9 cellular contexts compared by ENCODE assay signal in the genomic region with DNA sequence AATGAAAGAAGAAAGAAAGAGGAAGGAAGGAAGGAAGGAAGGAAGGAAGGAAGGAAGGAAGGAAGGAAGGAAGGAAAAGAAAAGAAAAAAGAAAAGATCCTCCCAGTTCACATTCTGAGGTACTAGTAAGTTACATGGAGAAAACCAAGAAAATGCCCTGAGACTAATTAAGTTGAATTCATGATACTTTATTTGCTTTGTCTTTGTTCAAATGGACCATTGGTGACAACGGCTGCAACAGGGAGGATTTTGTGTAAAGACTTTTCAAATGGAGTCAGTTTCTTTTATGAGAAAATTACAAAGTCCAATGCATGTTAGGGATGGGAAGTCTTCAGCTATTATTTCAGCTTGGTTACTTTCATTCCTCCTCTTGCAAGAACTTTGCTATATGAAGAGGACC. TPM values are rescaled to one million over a fixed set of nuclear protein-coding genes. Genes with fewer than 3 reads are reported as not detected.
"Had no signal": no experiment of that assay in that cellular context is flagged by ENCODE, and none has a peak within 500 bp of the region (broad histone marks: within the 10 kb centered on the region; RNA-seq: fewer than 3 reads in every experiment).

No MANE protein-coding gene starts in this region.

- H3K4me1 ChIP-seq: HAP-1 had no signal

- DNase-seq: GM23248, GOT3, H7, H9, HCEC 1CT, HFFc6 had no signal

- H3K27ac ChIP-seq: GM23248 had no signal

- H3K9me3 ChIP-seq: HAP-1 had no signal

- ATAC-seq: GM23338, HCT116 had no signal

- H3K4me3 ChIP-seq: GM23248, GM23338, HAP-1 had no signal

- H3K9ac ChIP-seq: GM23248 had no signal

- H3K36me3 ChIP-seq: HAP-1 had no signal

RNA-seq across cellular contexts. Expression of gene VCX3A, which starts 8.4 kb away (rescaled TPM):
- total RNA-seq: GM23248, GM23338, HFFc6 had no signal
- polyA plus RNA-seq: GM23248 had no signal
